In the genomic region with DNA sequence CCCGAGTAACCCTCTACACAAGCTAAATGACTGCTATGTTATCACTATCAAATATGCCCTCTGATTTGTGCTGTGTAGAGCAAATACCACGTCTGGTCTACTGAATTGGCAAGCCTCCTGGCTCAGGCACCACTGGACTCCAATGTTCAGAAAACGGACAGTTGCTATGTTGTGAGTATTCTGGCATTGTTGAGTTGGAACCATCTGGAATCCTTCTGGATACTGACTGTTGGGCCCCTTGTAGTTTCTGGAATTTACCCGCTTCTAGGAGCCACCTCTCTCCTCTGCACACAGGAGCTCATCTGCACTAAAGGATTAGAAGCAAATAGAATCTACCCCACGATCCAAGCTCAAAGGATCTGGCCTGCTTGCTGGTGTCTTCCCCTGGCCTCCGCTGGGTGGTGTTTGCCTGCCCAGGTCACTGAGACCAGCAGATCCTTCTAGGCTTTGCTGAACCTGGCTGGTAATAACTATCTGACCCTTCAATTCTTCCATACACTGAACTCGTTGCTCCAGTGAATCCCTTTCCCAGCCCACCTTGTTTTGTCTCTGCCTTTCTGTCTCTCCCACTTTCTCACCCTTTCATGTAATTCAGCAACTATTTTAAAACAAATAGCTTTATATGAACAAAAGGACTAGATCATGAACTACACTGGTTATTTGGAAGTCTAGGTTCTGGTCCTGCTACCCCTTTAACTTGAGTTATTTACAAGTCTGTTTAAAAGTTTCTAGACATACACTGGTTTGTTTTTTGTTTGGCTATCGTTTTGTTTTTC, we compare ENCODE assay signal across 9 cellular contexts. TPM values are rescaled to one million over a fixed set of nuclear protein-coding genes. Genes with fewer than 3 reads are reported as not detected.
DNase-seq lines count a peak whose midpoint lies in the region; ATAC-seq, FAIRE-seq and TF ChIP-seq lines count a peak whose summit lies in the region.
"Had no signal": no experiment of that assay in that cellular context is flagged by ENCODE, and none has a peak within 500 bp of the region (broad histone marks: within the 10 kb centered on the region; RNA-seq: fewer than 3 reads in every experiment).

No MANE protein-coding gene starts in this region.

- H3K4me3 ChIP-seq in thyroid gland (replicated peaks in 1 of 3) = no peak overlapping the region

- peak; percentile 54 for FAIRE-seq in GM12891 (lab: Jason Lieb, UNC)

- H3K36me3 ChIP-seq in thyroid gland = no peaks in the 10 kb centered on the region

- peaks cover 0 to 11% of the 10 kb centered on the region in 2 donors for H3K4me1 ChIP-seq in thyroid gland

- TF ChIP-seq CTCF in thyroid gland (IDR thresholded peaks at IDR 0.05) = peak in 1 of 6 experiments; percentile 34

- 74 to 84% methylated on average over 8 of the region's 8 CpGs for WGBS in thyroid gland, 2 donors

- TF ChIP-seq POLR2A in GM12891 (IDR thresholded peaks at IDR 0.05; ENCODE audit: low read depth, low read length) = no peak
- no peak for TF ChIP-seq POLR2A in thyroid gland (IDR thresholded peaks at IDR 0.05)

- intact Hi-C loops in thyroid gland (cut with DNase I) = no loop called here

- no peak overlapping the region for H3K27ac ChIP-seq in thyroid gland

- no peaks in the 10 kb centered on the region for H3K9me3 ChIP-seq in thyroid gland

- no peaks in the 10 kb centered on the region for H3K27me3 ChIP-seq in thyroid gland

- ATAC-seq in HG03045 (IDR thresholded peaks at IDR 0.05; ENCODE audit: unreplicated experiment) (no peak), GM21367 (IDR thresholded peaks at IDR 0.05; ENCODE audit: unreplicated experiment) (no peak)
- ATAC-seq in stimulated activated naive CD8-positive, alpha-beta T cell treated with anti-CD3 and anti-CD28 coated beads, Interleukin-15, Interleukin-2, amounts not matched to agents 100 U/mL and 50 U/mL, for 24 hours = no peak

- DNase-seq in GM12891 (ENCODE audit: insufficient read length, low spot score) (no peak), SKM-1 treated with dmso at 0.1 percent for 144 hours (lab: John Stamatoyannopoulos, UW; ENCODE audit: unreplicated experiment) (peak; percentile 45), iPS-NIHi11 (ENCODE audit: low spot score) (peak; percentile 64), thyroid gland (peak; percentile 24 to 37), activated gamma-delta T cell (lab: John Stamatoyannopoulos, UW) (no peak)
- DNase-seq in stimulated activated naive CD8-positive, alpha-beta T cell treated with anti-CD3 and anti-CD28 coated beads, Interleukin-15, Interleukin-2, amounts not matched to agents 100 U/mL and 50 U/mL, for 24 hours = no peak
- DNase-seq: amniotic stem cell had no signal

TF ChIP-seq in GM12891, 5 proteins besides CTCF, POLR2A, EP300 and RAD21:
- TF ChIP-seq POU2F2 (IDR thresholded peaks at IDR 0.05; ENCODE audit: low read depth, low read length) (no peak), PAX5 (IDR thresholded peaks at IDR 0.05; ENCODE audit: insufficient read depth, low read length, severe bottlenecking) (no peak), SPI1 (IDR thresholded peaks at IDR 0.05; ENCODE audit: low read depth, low read length) (no peak), POLR2AphosphoS5 (IDR thresholded peaks at IDR 0.05; ENCODE audit: low read depth, low read length) (no peak), TAF1 (IDR thresholded peaks at IDR 0.05; ENCODE audit: low read depth, low read length) (no peak)

RNA-seq across cellular contexts. Expression of a gene that starts 2.1 kb away (rescaled TPM):
- 17.0 TPM for polyA plus RNA-seq in GM12891 (2012; ENCODE audit: low read depth, missing spikeins)
- 1 to 10 TPM; 2.2 to 6.8 (median 3.9) TPM for total RNA-seq in thyroid gland

RNA-seq across cellular contexts. Expression of a gene that starts 30.5 kb away (rescaled TPM):
- polyA plus RNA-seq in GM12891 (2012; ENCODE audit: low read depth, missing spikeins) = 2.6 TPM
- total RNA-seq in thyroid gland = 1 to 10 TPM in 1 of 4 donors, under 1 TPM in 2, not detected in 1; 0.78 to 1.3 (median 0.98) TPM

Comparison
In these comparisons a context has a peak if more than half of its experiments do, and no peak if none do; other contexts are left out.
1. DNase-seq: peak in SKM-1 treated with dmso at 0.1 percent for 144 hours (single experiment), iPS-NIHi11 (single experiment) and thyroid gland (2 of 2); none in GM12891 (single experiment), activated gamma-delta T cell (single experiment) and stimulated activated naive CD8-positive, alpha-beta T cell treated with anti-CD3 and anti-CD28 coated beads, Interleukin-15, Interleukin-2, amounts not matched to agents 100 U/mL and 50 U/mL, for 24 hours (single experiment).